ENCODE assay signal across 1 cellular context in the genomic region with DNA sequence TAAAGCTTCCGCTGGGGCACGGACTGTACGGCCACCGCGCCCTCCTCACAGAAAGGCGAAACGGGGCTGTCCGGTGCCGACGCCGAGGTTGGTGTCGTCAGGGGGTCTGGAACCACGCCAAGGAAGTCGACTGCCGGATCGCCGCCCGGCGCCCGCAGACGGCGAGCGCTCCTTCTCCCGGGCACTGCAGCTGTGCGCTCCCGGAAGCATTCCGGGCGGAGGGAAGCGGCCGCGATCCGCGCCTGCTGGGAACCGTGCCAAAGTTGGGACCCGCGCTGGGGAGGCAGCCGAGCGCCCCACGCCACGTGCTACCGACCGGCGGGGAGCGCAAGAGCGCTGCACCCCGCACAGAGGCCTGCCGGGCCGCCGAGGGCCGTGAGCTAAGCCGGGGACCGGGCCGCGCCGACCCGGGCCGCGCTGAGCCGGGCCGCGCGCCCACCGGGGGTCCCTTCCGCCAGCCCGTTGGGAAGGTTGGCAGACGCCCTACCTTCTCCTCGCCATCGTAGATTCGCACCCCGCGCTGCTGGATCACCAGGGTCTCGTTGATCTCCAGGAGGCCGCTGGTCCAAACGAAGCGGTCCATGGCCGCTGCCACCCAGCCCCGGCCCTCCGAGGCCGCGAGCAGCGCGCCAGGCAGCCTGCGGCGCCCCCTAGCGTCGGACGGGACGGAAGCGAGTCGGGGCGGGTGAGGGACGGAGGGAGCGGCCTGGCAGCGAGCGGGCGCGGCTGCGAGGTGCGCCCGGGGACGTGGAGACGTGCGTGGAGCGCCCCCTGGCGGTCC.
TF ChIP-seq lines count a peak whose summit lies in the region.

TSS of gene VPS36 (minus strand) at position 623 of the 781 bp plus-strand sequence. CDS start at position 583, 40 bp downstream.

TF ChIP-seq in HepG2, 621 proteins besides CTCF, POLR2A, EP300 and RAD21 (continued from another document and continues in another):
- TF ChIP-seq HMGXB3 (CRISPR knock-in tag; IDR thresholded peaks at IDR 0.05; ENCODE audit: borderline replicate concordance) = 0 out of 2 replicates have a peak, but pooled peaks have one; percentile 19
- TF ChIP-seq, protein P1, sequence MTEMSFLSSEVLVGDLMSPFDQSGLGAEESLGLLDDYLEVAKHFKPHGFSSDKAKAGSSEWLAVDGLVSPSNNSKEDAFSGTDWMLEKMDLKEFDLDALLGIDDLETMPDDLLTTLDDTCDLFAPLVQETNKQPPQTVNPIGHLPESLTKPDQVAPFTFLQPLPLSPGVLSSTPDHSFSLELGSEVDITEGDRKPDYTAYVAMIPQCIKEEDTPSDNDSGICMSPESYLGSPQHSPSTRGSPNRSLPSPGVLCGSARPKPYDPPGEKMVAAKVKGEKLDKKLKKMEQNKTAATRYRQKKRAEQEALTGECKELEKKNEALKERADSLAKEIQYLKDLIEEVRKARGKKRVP (CRISPR knock-in tag; IDR thresholded peaks at IDR 0.05) = no peak; a peak in 1 of 4 replicates
- peak; percentile 96 for TF ChIP-seq KDM3A (CRISPR knock-in tag; IDR thresholded peaks at IDR 0.05; ENCODE audit: low read depth)
- no peak for TF ChIP-seq REL (CRISPR knock-in tag; conservative IDR thresholded peaks at IDR 0.05)
- TF ChIP-seq CCDC6 (CRISPR knock-in tag; IDR thresholded peaks at IDR 0.05) = peak; percentile 75
- TF ChIP-seq ZNF280B (CRISPR knock-in tag; IDR thresholded peaks at IDR 0.05; ENCODE audit: borderline replicate concordance) = peak; percentile 70; the same call in 1 of the 2 replicates
- TF ChIP-seq, protein P2, sequence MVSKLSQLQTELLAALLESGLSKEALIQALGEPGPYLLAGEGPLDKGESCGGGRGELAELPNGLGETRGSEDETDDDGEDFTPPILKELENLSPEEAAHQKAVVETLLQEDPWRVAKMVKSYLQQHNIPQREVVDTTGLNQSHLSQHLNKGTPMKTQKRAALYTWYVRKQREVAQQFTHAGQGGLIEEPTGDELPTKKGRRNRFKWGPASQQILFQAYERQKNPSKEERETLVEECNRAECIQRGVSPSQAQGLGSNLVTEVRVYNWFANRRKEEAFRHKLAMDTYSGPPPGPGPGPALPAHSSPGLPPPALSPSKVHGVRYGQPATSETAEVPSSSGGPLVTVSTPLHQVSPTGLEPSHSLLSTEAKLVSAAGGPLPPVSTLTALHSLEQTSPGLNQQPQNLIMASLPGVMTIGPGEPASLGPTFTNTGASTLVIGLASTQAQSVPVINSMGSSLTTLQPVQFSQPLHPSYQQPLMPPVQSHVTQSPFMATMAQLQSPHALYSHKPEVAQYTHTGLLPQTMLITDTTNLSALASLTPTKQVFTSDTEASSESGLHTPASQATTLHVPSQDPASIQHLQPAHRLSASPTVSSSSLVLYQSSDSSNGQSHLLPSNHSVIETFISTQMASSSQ (IDR thresholded peaks at IDR 0.05; ENCODE audit: low read depth) = no peak
- TF ChIP-seq, protein P2 (CRISPR knock-in tag; IDR thresholded peaks at IDR 0.05; ENCODE audit: borderline replicate concordance) = peak; percentile 27
- TF ChIP-seq STAG1 (CRISPR knock-in tag; IDR thresholded peaks at IDR 0.05) = peak; percentile 91
- TF ChIP-seq, protein P3, sequence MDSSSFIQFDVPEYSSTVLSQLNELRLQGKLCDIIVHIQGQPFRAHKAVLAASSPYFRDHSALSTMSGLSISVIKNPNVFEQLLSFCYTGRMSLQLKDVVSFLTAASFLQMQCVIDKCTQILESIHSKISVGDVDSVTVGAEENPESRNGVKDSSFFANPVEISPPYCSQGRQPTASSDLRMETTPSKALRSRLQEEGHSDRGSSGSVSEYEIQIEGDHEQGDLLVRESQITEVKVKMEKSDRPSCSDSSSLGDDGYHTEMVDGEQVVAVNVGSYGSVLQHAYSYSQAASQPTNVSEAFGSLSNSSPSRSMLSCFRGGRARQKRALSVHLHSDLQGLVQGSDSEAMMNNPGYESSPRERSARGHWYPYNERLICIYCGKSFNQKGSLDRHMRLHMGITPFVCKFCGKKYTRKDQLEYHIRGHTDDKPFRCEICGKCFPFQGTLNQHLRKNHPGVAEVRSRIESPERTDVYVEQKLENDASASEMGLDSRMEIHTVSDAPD (CRISPR knock-in tag; IDR thresholded peaks at IDR 0.05) = no peak
- TF ChIP-seq GLI4 (CRISPR knock-in tag; IDR thresholded peaks at IDR 0.05; ENCODE audit: borderline replicate concordance) = 0 out of 2 replicates have a peak, but pooled peaks have one; percentile 44
- TF ChIP-seq, protein P4, sequence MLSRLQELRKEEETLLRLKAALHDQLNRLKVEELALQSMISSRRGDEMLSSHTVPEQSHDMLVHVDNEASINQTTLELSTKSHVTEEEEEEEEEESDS (CRISPR knock-in tag; IDR thresholded peaks at IDR 0.05; ENCODE audit: borderline replicate concordance) = no peak
- no peak for TF ChIP-seq ZNF30 (CRISPR knock-in tag; IDR thresholded peaks at IDR 0.05)
- TF ChIP-seq ZNF549 (CRISPR knock-in tag; IDR thresholded peaks at IDR 0.05) = no peak
- no peak for TF ChIP-seq HOXA7 (CRISPR knock-in tag; IDR thresholded peaks at IDR 0.05)
- no peak for TF ChIP-seq NFIB (CRISPR knock-in tag; IDR thresholded peaks at IDR 0.05; ENCODE audit: borderline replicate concordance)
- TF ChIP-seq PTBP1 (IDR thresholded peaks at IDR 0.05; ENCODE audit: low read depth, low read length, poor library complexity, severe bottlenecking) = no peak
- TF ChIP-seq HNRNPH1 (optimal IDR thresholded peaks at IDR 0.05; ENCODE audit: low read depth, low read length) = no peak
- TF ChIP-seq LBX2 (CRISPR knock-in tag; IDR thresholded peaks at IDR 0.05; ENCODE audit: borderline replicate concordance) = no peak
- no peak for TF ChIP-seq PRPF4 (IDR thresholded peaks at IDR 0.05; ENCODE audit: low read depth, low read length, poor library complexity, severe bottlenecking)
- no peak for TF ChIP-seq CHD2 (IDR thresholded peaks at IDR 0.05; ENCODE audit: low read depth, low read length)
- TF ChIP-seq ZNF407 (CRISPR knock-in tag; IDR thresholded peaks at IDR 0.05; ENCODE audit: not compliant biosample characterization) = peak; percentile 63
- TF ChIP-seq ZNF629 (CRISPR knock-in tag; conservative IDR thresholded peaks at IDR 0.05) = no peak
- TF ChIP-seq TRIM22 (IDR thresholded peaks at IDR 0.05) = no peak
- no peak for TF ChIP-seq FOXA1 (IDR thresholded peaks at IDR 0.05)
- TF ChIP-seq FOXA1 (CRISPR knock-in tag; IDR thresholded peaks at IDR 0.05) = peak; percentile 32
- TF ChIP-seq ZNF839 (CRISPR knock-in tag; IDR thresholded peaks at IDR 0.05; ENCODE audit: borderline replicate concordance) = peak; percentile 52; the same call in 1 of the 2 replicates
